8 cellular contexts compared by ENCODE assay signal in the genomic region with DNA sequence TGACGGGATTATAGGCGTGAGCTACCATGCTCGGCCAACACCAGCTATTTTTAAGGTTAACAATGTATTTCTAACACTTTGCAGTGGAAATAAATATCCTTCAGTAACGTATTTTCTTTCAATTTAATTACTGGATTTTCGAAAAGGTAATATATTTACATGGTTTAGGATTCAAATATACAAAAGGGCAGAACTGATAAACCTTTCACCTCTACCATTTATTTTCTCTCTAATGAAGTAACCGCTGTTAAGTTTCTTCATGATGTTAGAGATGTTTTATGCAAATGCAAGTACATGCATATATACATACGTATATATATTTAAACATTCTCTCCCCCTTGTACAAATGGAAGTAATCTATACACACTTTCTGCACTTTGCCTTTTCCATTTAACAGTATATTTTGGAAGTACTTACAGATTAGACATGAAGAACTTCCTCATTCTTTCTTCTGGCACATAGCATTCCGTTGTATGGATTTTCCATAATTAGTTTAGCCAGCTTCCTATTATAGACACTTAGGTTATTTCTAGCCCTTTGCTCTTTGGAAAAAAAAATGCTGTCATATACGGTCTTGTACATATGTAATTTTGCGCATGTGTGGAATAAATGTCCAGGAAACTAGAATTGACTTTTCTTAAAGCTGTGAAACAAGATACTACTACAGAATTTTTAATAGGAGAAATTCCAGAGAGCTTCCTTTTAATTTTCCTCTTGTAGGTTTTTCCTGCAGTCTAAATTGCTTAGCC. TPM values are rescaled to one million over a fixed set of nuclear protein-coding genes. Genes with fewer than 3 reads are reported as not detected.
DNase-seq lines count a peak whose midpoint lies in the region; ATAC-seq and TF ChIP-seq lines count a peak whose summit lies in the region.

No MANE protein-coding gene starts in this region.

- no peaks in the 10 kb centered on the region for H3K79me2 ChIP-seq in neural cell (replicated peaks; ENCODE audit: insufficient read depth, low read length)

- H3K36me3 Mint-ChIP-seq in activated CD4-positive, alpha-beta T cell treated with anti-CD3 and anti-CD28 coated beads, Interleukin-2, amount 10 ng/mL, durations not matched to agents 7 days and 5 days (ENCODE audit: low read depth): no peaks in the 10 kb centered on the region

- no peak for TF ChIP-seq CTCF in colonic mucosa (IDR thresholded peaks at IDR 0.05)
- TF ChIP-seq CTCF in neural cell (IDR thresholded peaks at IDR 0.05; ENCODE audit: poor library complexity, severe bottlenecking): no peak

- peak overlapping the region; percentile 98 for H3K27ac Mint-ChIP-seq in activated CD4-positive, alpha-beta T cell treated with anti-CD3 and anti-CD28 coated beads, Interleukin-2, amount 10 ng/mL, durations not matched to agents 7 days and 5 days

- H3K9me3 Mint-ChIP-seq in activated CD4-positive, alpha-beta T cell treated with anti-CD3 and anti-CD28 coated beads, Interleukin-2, amount 10 ng/mL, durations not matched to agents 7 days and 5 days: no peaks in the 10 kb centered on the region

- H3K27me3 ChIP-seq in NT2/D1 (ENCODE audit: insufficient read depth, insufficient read length) (no peaks in the 10 kb centered on the region), colonic mucosa (no peaks in the 10 kb centered on the region), neural cell (ENCODE audit: insufficient read depth, low read depth, low read length) (no peaks in the 10 kb centered on the region)

- H3K27me3 Mint-ChIP-seq in activated CD4-positive, alpha-beta T cell treated with anti-CD3 and anti-CD28 coated beads, Interleukin-2, amount 10 ng/mL, durations not matched to agents 7 days and 5 days: peaks cover 17% of the 10 kb centered on the region

- CTCF ChIA-PET in activated CD4-positive, alpha-beta T cell treated with anti-CD3 and anti-CD28 coated beads, Interleukin-2, amount 10 ng/mL, durations not matched to agents 7 days and 5 days (lab: Charles Lee): interaction anchor here (0.5 to 2.9 kb wide), 15 partner anchors 9 to 191 kb away, joined by 3 to 11 read pairs (median 4); a partner anchor contains a TSS

- no peak for TF ChIP-seq EP300 in neural cell (conservative IDR thresholded peaks at IDR 0.05; ENCODE audit: poor library complexity, severe bottlenecking)

- intact Hi-C loops in colonic mucosa (cut with DNase I): no loop called here

- no peaks in the 10 kb centered on the region for H3K9me3 ChIP-seq in NT2/D1 (ENCODE audit: insufficient read depth, low read length)
- no peaks in the 10 kb centered on the region for H3K9me3 ChIP-seq in colonic mucosa
- H3K9me3 ChIP-seq in neural cell (ENCODE audit: low read length): no peaks in the 10 kb centered on the region

- H3K4me1 Mint-ChIP-seq in activated CD4-positive, alpha-beta T cell treated with anti-CD3 and anti-CD28 coated beads, Interleukin-2, amount 10 ng/mL, durations not matched to agents 7 days and 5 days: peaks cover 45% of the 10 kb centered on the region

- no peaks in the 10 kb centered on the region for H4K20me1 ChIP-seq in neural cell (ENCODE audit: insufficient read depth)

- peak overlapping the region; percentile 94 for H3K4me3 Mint-ChIP-seq in activated CD4-positive, alpha-beta T cell treated with anti-CD3 and anti-CD28 coated beads, Interleukin-2, amount 10 ng/mL, durations not matched to agents 7 days and 5 days

- POLR2A ChIA-PET in activated CD4-positive, alpha-beta T cell treated with anti-CD3 and anti-CD28 coated beads, Interleukin-2, amount 10 ng/mL, durations not matched to agents 7 days and 5 days (lab: Charles Lee): interaction anchor here (1.1 to 4.3 kb wide), 2 partner anchors 16 to 79 kb away, joined by 3 to 27 read pairs; a partner anchor contains a TSS

- H3K27ac ChIP-seq in colonic mucosa (peak overlapping the region; percentile 85), neural cell (ENCODE audit: low read length) (peak overlapping the region; percentile 59)

- no peak for TF ChIP-seq RAD21 in neural cell (conservative IDR thresholded peaks at IDR 0.05)

- no peaks in the 10 kb centered on the region for H3K9me2 ChIP-seq in neural cell (ENCODE audit: insufficient read depth, low read length)

- H2AFZ ChIP-seq in neural cell (ENCODE audit: low read depth, low read length): no peak overlapping the region

- H3K4me3 ChIP-seq in NT2/D1 (ENCODE audit: insufficient read length, low read depth) (peak overlapping the region; percentile 86), colonic mucosa (peak overlapping the region; percentile 55), neural cell (ENCODE audit: low read length) (peak overlapping the region; percentile 83)

- H3K9ac ChIP-seq in NT2/D1 (ENCODE audit: insufficient read length, low read depth) (no peak overlapping the region), colonic mucosa (ENCODE audit: low read depth in 2 of 2, low read length in 2 of 2) (peak overlapping the region in 1 of 2 donors; percentile 97), neural cell (ENCODE audit: low read length) (peak overlapping the region; percentile 54)

- H3K36me3 ChIP-seq in NT2/D1 (ENCODE audit: insufficient read depth, insufficient read length, low read length) (no peaks in the 10 kb centered on the region), colonic mucosa (no peaks in the 10 kb centered on the region), neural cell (ENCODE audit: insufficient read depth, low read length) (no peaks in the 10 kb centered on the region)

- H3K4me1 ChIP-seq in NT2/D1 (ENCODE audit: insufficient read depth, insufficient read length) (no peaks in the 10 kb centered on the region), colonic mucosa (peaks cover 3% of the 10 kb centered on the region)

- no peak for DNase-seq in activated CD4-positive, alpha-beta T cell treated with anti-CD3 and anti-CD28 coated beads, Interleukin-2, amount 10 ng/mL, durations not matched to agents 7 days and 5 days
- no peak for DNase-seq in activated CD4-positive, alpha-beta T cell treated with anti-CD3 and anti-CD28 coated beads for 48 hours
- no peak for DNase-seq in NT2/D1 (ENCODE audit: low read depth, low spot score)
- DNase-seq in colonic mucosa: no peak
- DNase-seq in activated CD8-positive, alpha-beta memory T cell treated with anti-CD3 and anti-CD28 coated beads, Interleukin-2, amount 50 U/mL, for 48 hours: no peak
- no peak for DNase-seq in stimulated activated CD4-positive, alpha-beta T cell treated with anti-CD3 and anti-CD28 coated beads, Interleukin-2, amount 100 ng/mL, for 48 hours

- peak overlapping the region; percentile 67 for H3K4me2 ChIP-seq in neural cell (ENCODE audit: low read length)

- no peak for ATAC-seq in HG03457 (IDR thresholded peaks at IDR 0.05; ENCODE audit: unreplicated experiment)

- H3F3A ChIP-seq in neural cell (ENCODE audit: insufficient read depth, low read length, poor library complexity, severe bottlenecking): peaks cover 9% of the 10 kb centered on the region

TF ChIP-seq in neural cell, 6 proteins besides CTCF, POLR2A, EP300 and RAD21:
- TF ChIP-seq SMC3 (conservative IDR thresholded peaks at IDR 0.05; ENCODE audit: poor library complexity): no peak
- TF ChIP-seq, protein P1, sequence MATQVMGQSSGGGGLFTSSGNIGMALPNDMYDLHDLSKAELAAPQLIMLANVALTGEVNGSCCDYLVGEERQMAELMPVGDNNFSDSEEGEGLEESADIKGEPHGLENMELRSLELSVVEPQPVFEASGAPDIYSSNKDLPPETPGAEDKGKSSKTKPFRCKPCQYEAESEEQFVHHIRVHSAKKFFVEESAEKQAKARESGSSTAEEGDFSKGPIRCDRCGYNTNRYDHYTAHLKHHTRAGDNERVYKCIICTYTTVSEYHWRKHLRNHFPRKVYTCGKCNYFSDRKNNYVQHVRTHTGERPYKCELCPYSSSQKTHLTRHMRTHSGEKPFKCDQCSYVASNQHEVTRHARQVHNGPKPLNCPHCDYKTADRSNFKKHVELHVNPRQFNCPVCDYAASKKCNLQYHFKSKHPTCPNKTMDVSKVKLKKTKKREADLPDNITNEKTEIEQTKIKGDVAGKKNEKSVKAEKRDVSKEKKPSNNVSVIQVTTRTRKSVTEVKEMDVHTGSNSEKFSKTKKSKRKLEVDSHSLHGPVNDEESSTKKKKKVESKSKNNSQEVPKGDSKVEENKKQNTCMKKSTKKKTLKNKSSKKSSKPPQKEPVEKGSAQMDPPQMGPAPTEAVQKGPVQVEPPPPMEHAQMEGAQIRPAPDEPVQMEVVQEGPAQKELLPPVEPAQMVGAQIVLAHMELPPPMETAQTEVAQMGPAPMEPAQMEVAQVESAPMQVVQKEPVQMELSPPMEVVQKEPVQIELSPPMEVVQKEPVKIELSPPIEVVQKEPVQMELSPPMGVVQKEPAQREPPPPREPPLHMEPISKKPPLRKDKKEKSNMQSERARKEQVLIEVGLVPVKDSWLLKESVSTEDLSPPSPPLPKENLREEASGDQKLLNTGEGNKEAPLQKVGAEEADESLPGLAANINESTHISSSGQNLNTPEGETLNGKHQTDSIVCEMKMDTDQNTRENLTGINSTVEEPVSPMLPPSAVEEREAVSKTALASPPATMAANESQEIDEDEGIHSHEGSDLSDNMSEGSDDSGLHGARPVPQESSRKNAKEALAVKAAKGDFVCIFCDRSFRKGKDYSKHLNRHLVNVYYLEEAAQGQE (IDR thresholded peaks at IDR 0.05; ENCODE audit: borderline replicate concordance): peak; percentile 81

RNA-seq across cellular contexts. Expression of a gene that starts 14.9 kb away (rescaled TPM):
- not detected for total RNA-seq in activated CD4-positive, alpha-beta T cell treated with anti-CD3 and anti-CD28 coated beads, Interleukin-2, amount 10 ng/mL, durations not matched to agents 7 days and 5 days
- not detected for total RNA-seq in colonic mucosa
- polyA plus RNA-seq in neural cell: not detected in 2 replicates
- 0.49 TPM in 1 of 2 replicates, not detected in the other for polyA minus RNA-seq in neural cell

RNA-seq across cellular contexts. Expression of a gene that starts 40.0 kb away (rescaled TPM):
- total RNA-seq in activated CD4-positive, alpha-beta T cell treated with anti-CD3 and anti-CD28 coated beads, Interleukin-2, amount 10 ng/mL, durations not matched to agents 7 days and 5 days: 100 to 1,000 TPM; 240 to 262 TPM
- 100 to 1,000 TPM; 302 to 496 TPM for total RNA-seq in colonic mucosa
- 140 and 165 TPM in 2 replicates for polyA plus RNA-seq in neural cell
- polyA minus RNA-seq in neural cell: 601 and 667 TPM in 2 replicates
